20 cellular contexts compared by ENCODE assay signal in the genomic region with DNA sequence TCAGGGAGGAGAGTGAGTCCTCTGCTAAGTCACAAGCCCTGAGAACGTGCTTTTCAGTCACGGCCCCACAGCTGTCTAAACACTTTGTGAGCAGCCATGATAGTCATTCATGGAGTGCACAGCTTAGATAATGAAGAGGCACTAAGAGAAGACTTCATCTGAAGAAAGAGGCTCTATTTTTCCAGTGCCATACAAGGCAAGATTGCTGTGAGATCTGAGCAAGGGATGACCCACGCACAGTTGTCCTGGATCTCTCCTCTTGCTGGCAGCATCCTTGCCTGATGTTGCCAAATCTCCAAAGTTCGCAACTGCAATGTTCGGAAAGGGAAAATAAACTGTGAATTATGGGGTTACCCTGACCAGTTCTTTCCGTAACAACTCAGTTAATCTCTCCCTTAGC.
DNase-seq lines count a peak whose midpoint lies in the region; TF ChIP-seq lines count a peak whose summit lies in the region.
"Had no signal": no experiment of that assay in that cellular context is flagged by ENCODE, and none has a peak within 500 bp of the region (broad histone marks: within the 10 kb centered on the region; RNA-seq: fewer than 3 reads in every experiment).

No MANE protein-coding gene starts in this region.

- H3K36me3 ChIP-seq in Peyer's patch (no peaks in the 10 kb centered on the region), esophagus (ENCODE audit: control insufficient read depth in 2 of 2, insufficient read depth in 2 of 2, low read length in 1 of 2) (no peaks in the 10 kb centered on the region), muscle layer of colon (ENCODE audit: insufficient read depth, low read length) (no peaks in the 10 kb centered on the region), stomach (no peaks in the 10 kb centered on the region)
- H3K36me3 ChIP-seq: tibial nerve had no signal

- no peak overlapping the region for H3K4me3 Mint-ChIP-seq in activated T-helper 2 cell treated with anti-CD3 and anti-CD28 coated beads, Interferon-gamma antibody, Interleukin-2, Interleukin-4, amounts not matched to agents 10 μg/mL and 5 μg/mL and 100 μg/mL, durations not matched to agents 14 hours and 24 hours and 36 hours (ENCODE audit: low read depth)
- H3K4me3 Mint-ChIP-seq: activated CD4-positive, alpha-beta T cell treated with anti-CD3 and anti-CD28 coated beads for 36 hours; activated CD8-positive, alpha-beta memory T cell treated with anti-CD3 and anti-CD28 coated beads, Interleukin-2, amount 10 ng/mL, durations not matched to agents 7 days and 5 days; HFFc6; memory B cell; neural crest cell had no signal

- H3K36me3 Mint-ChIP-seq in activated T-helper 2 cell treated with anti-CD3 and anti-CD28 coated beads, Interferon-gamma antibody, Interleukin-2, Interleukin-4, amounts not matched to agents 10 μg/mL and 5 μg/mL and 100 μg/mL, durations not matched to agents 14 hours and 24 hours and 36 hours (ENCODE audit: low read depth), result no peaks in the 10 kb centered on the region
- H3K36me3 Mint-ChIP-seq: activated CD8-positive, alpha-beta memory T cell treated with anti-CD3 and anti-CD28 coated beads, Interleukin-2, amount 10 ng/mL, durations not matched to agents 7 days and 5 days; IgD-negative memory B cell; memory B cell had no signal

- intact Hi-C loops in stomach (cut with DNase I; ENCODE audit: low total_unique reads), result no loop called here
- intact Hi-C loops in activated T-helper 2 cell treated with anti-CD3 and anti-CD28 coated beads, Interferon-gamma antibody, Interleukin-2, Interleukin-4, amounts not matched to agents 10 μg/mL and 5 μg/mL and 100 μg/mL, durations not matched to agents 14 hours and 24 hours and 36 hours (cut with micrococcal nuclease), result no loop called here

- DNase-seq in Peyer's patch (peak in 1 of 3 donors; percentile 49), stomach (no peak), NCI-H510A treated with DMSO at 0.1 percent for 48 hours (lab: John Stamatoyannopoulos, UW) (no peak), glomerular visceral epithelial cell (ENCODE audit: extremely low spot score) (no peak), NCI-H1092 treated with DMSO at 0.1 percent for 48 hours (lab: John Stamatoyannopoulos, UW) (no peak)
- no peak for DNase-seq in activated T-helper 2 cell treated with anti-CD3 and anti-CD28 coated beads, Interferon-gamma antibody, Interleukin-2, Interleukin-4, amounts not matched to agents 10 μg/mL and 5 μg/mL and 100 μg/mL, durations not matched to agents 14 hours and 24 hours and 36 hours (ENCODE audit: low spot score)
- DNase-seq: activated CD4-positive, alpha-beta T cell treated with anti-CD3 and anti-CD28 coated beads for 36 hours; activated CD8-positive, alpha-beta memory T cell treated with anti-CD3 and anti-CD28 coated beads, Interleukin-2, amount 10 ng/mL, durations not matched to agents 7 days and 5 days; Caco-2; caudate nucleus; HFFc6; islet precursor cell; NCI-H1930; NCI-H446 treated with DMSO at 0.1 percent for 48 hours had no signal

- H3K4me3 ChIP-seq in Peyer's patch, result no peak overlapping the region
- H3K4me3 ChIP-seq in esophagus (ENCODE audit: low read depth in 1 of 2, low read length in 2 of 2), result no peak overlapping the region
- no peak overlapping the region for H3K4me3 ChIP-seq in muscle layer of colon (ENCODE audit: low read depth in 1 of 2, low read length in 2 of 2)
- no peak overlapping the region for H3K4me3 ChIP-seq in stomach
- H3K4me3 ChIP-seq: tibial nerve had no signal

- H3K9ac ChIP-seq in muscle layer of colon (ENCODE audit: low read length), result peak overlapping the region; percentile 6

- H3K27ac Mint-ChIP-seq in activated T-helper 2 cell treated with anti-CD3 and anti-CD28 coated beads, Interferon-gamma antibody, Interleukin-2, Interleukin-4, amounts not matched to agents 10 μg/mL and 5 μg/mL and 100 μg/mL, durations not matched to agents 14 hours and 24 hours and 36 hours, result no peak overlapping the region
- H3K27ac Mint-ChIP-seq: activated CD4-positive, alpha-beta T cell treated with anti-CD3 and anti-CD28 coated beads for 36 hours; activated CD8-positive, alpha-beta memory T cell treated with anti-CD3 and anti-CD28 coated beads, Interleukin-2, amount 10 ng/mL, durations not matched to agents 7 days and 5 days; IgD-negative memory B cell; memory B cell had no signal

- WGBS in esophagus, 2 donors, result 66 to 74% methylated on average over 6 of the region's 6 CpGs
- WGBS in stomach, 5 donors, result 48 to 84% (median 67%) methylated on average over 6 of the region's 6 CpGs

- TF ChIP-seq POLR2A in Peyer's patch (IDR thresholded peaks at IDR 0.05), result no peak
- no peak for TF ChIP-seq POLR2A in stomach (IDR thresholded peaks at IDR 0.05)

- H3K27me3 ChIP-seq in Peyer's patch (no peaks in the 10 kb centered on the region), esophagus (ENCODE audit: control insufficient read depth in 1 of 2, insufficient read depth in 2 of 2, low read length in 2 of 2) (no peaks in the 10 kb centered on the region), muscle layer of colon (ENCODE audit: control insufficient read depth in 1 of 2, insufficient read depth in 2 of 2, low read length in 2 of 2) (no peaks in the 10 kb centered on the region), stomach (no peaks in the 10 kb centered on the region)
- H3K27me3 ChIP-seq: tibial nerve had no signal

- H3K4me1 ChIP-seq in Peyer's patch (no peaks in the 10 kb centered on the region), esophagus (ENCODE audit: control insufficient read depth in 2 of 2, insufficient read depth in 2 of 2, low read length in 1 of 2) (no peaks in the 10 kb centered on the region), muscle layer of colon (ENCODE audit: insufficient read depth, low read length) (peaks cover 59% of the 10 kb centered on the region), stomach (peaks cover 0 to 41% (median 2%) of the 10 kb centered on the region in 4 donors)
- H3K4me1 ChIP-seq: tibial nerve had no signal

- no peaks in the 10 kb centered on the region for H3K27me3 Mint-ChIP-seq in activated T-helper 2 cell treated with anti-CD3 and anti-CD28 coated beads, Interferon-gamma antibody, Interleukin-2, Interleukin-4, amounts not matched to agents 10 μg/mL and 5 μg/mL and 100 μg/mL, durations not matched to agents 14 hours and 24 hours and 36 hours (ENCODE audit: low read depth)
- H3K27me3 Mint-ChIP-seq: activated CD4-positive, alpha-beta T cell treated with anti-CD3 and anti-CD28 coated beads for 36 hours; activated CD8-positive, alpha-beta memory T cell treated with anti-CD3 and anti-CD28 coated beads, Interleukin-2, amount 10 ng/mL, durations not matched to agents 7 days and 5 days; IgD-negative memory B cell; memory B cell had no signal

- H3K9me3 Mint-ChIP-seq in activated T-helper 2 cell treated with anti-CD3 and anti-CD28 coated beads, Interferon-gamma antibody, Interleukin-2, Interleukin-4, amounts not matched to agents 10 μg/mL and 5 μg/mL and 100 μg/mL, durations not matched to agents 14 hours and 24 hours and 36 hours, result no peaks in the 10 kb centered on the region
- H3K9me3 Mint-ChIP-seq: HFFc6, IgD-negative memory B cell had no signal

- no peak for TF ChIP-seq EP300 in stomach (IDR thresholded peaks at IDR 0.05)

- H3K27ac ChIP-seq in Peyer's patch (peak overlapping the region in 3 of 4 donors; percentile 17 to 78 (median 27)), esophagus (ENCODE audit: low read depth in 2 of 2, low read length in 1 of 2) (peak overlapping the region; percentile 48 to 55), muscle layer of colon (ENCODE audit: low read depth, low read length) (peak overlapping the region; percentile 98), stomach (peak overlapping the region in 4 of 5 donors; percentile 36 to 78 (median 64))
- H3K27ac ChIP-seq: tibial nerve had no signal

- H3K9me3 ChIP-seq in Peyer's patch (no peaks in the 10 kb centered on the region), esophagus (ENCODE audit: control insufficient read depth in 2 of 2, insufficient read depth in 1 of 2, low read depth in 1 of 2, low read length in 1 of 2) (no peaks in the 10 kb centered on the region), muscle layer of colon (ENCODE audit: low read length) (no peaks in the 10 kb centered on the region), stomach (no peaks in the 10 kb centered on the region)
- H3K9me3 ChIP-seq: Caco-2, tibial nerve had no signal

- TF ChIP-seq CTCF in Peyer's patch (IDR thresholded peaks at IDR 0.05), result no peak
- no peak for TF ChIP-seq CTCF in stomach (IDR thresholded peaks at IDR 0.05)

- H3K4me1 Mint-ChIP-seq in activated T-helper 2 cell treated with anti-CD3 and anti-CD28 coated beads, Interferon-gamma antibody, Interleukin-2, Interleukin-4, amounts not matched to agents 10 μg/mL and 5 μg/mL and 100 μg/mL, durations not matched to agents 14 hours and 24 hours and 36 hours (ENCODE audit: low read depth), result no peaks in the 10 kb centered on the region
- H3K4me1 Mint-ChIP-seq: activated CD4-positive, alpha-beta T cell treated with anti-CD3 and anti-CD28 coated beads for 36 hours; activated CD8-positive, alpha-beta memory T cell treated with anti-CD3 and anti-CD28 coated beads, Interleukin-2, amount 10 ng/mL, durations not matched to agents 7 days and 5 days; IgD-negative memory B cell; memory B cell; neural crest cell had no signal

Comparison
In these comparisons a context has a peak if more than half of its experiments do, and no peak if none do; other contexts are left out.
1. H3K27ac ChIP-seq: peak in every context shown above with its lines; median percentile 98 in muscle layer of colon; 64 in stomach; 52 in esophagus; 27 in Peyer's patch.